Comparison of ENCODE assay signal across 32 cellular contexts in genomic region chr15:49985463-49985862, GRCh38.
"Had no signal": no experiment of that assay in that cellular context is flagged by ENCODE, and none has a peak within 500 bp of the region (broad histone marks: within the 10 kb centered on the region; RNA-seq: fewer than 3 reads in every experiment).

No MANE protein-coding gene starts in this region.

- H3K4me3 Mint-ChIP-seq: activated CD4-positive, alpha-beta memory T cell treated with anti-CD3 and anti-CD28 coated beads for 36 hours; activated CD4-positive, alpha-beta T cell treated with anti-CD3 and anti-CD28 coated beads for 36 hours; activated CD4-positive, alpha-beta T cell treated with anti-CD3 and anti-CD28 coated beads, Interleukin-2, amount 10 ng/mL, durations not matched to agents 24 days and 14 days; activated CD8-positive, alpha-beta memory T cell treated with anti-CD3 and anti-CD28 coated beads, Interleukin-2, amount 10 ng/mL, durations not matched to agents 7 days and 5 days; activated CD8-positive, alpha-beta T cell treated with anti-CD3 and anti-CD28 coated beads, Interleukin-2, amount 10 ng/mL, durations not matched to agents 7 days and 5 days; activated naive CD4-positive, alpha-beta T cell treated with anti-CD3 and anti-CD28 coated beads for 36 hours; activated naive CD4-positive, alpha-beta T cell treated with anti-CD3 and anti-CD28 coated beads, Interleukin-2, amount 50 U/mL, for 24 hours; activated naive CD8-positive, alpha-beta T cell treated with anti-CD3 and anti-CD28 coated beads for 36 hours; activated naive CD8-positive, alpha-beta T cell treated with anti-CD3 and anti-CD28 coated beads, Interleukin-2, amount 50 U/mL, for 24 hours; activated T-helper 1 cell treated with anti-CD3 and anti-CD28 coated beads, Interleukin-12 subunit alpha, Interleukin-12 subunit beta, Interleukin-2, Interleukin-4 antibody, amounts not matched to agents 30 ng/mL and 10 ng/mL and 1 ng/mL, durations not matched to agents 14 hours and 24 hours and 36 hours; effector memory CD8-positive, alpha-beta T cell had no signal

- DNase-seq: activated CD4-positive, alpha-beta memory T cell treated with anti-CD3 and anti-CD28 coated beads for 36 hours; activated CD4-positive, alpha-beta T cell treated with anti-CD3 and anti-CD28 coated beads for 36 hours; activated CD4-positive, CD25-positive, alpha-beta regulatory T cell; activated CD4-positive, CD25-positive, alpha-beta regulatory T cell treated with anti-CD3 and anti-CD28 coated beads, Interleukin-2, amount 50 U/mL, for 72 hours; activated CD8-positive, alpha-beta memory T cell treated with anti-CD3 and anti-CD28 coated beads, Interleukin-2, amount 10 ng/mL, durations not matched to agents 7 days and 5 days; activated CD8-positive, alpha-beta memory T cell treated with anti-CD3 and anti-CD28 coated beads, Interleukin-2, amount 50 U/mL, for 4 hours; activated CD8-positive, alpha-beta T cell treated with anti-CD3 and anti-CD28 coated beads, Interleukin-2, amount 10 ng/mL, durations not matched to agents 7 days and 5 days; activated effector memory CD4-positive, alpha-beta T cell treated with anti-CD3 and anti-CD28 coated beads, Interleukin-2, amount 50 U/mL, for 16 hours; activated naive CD4-positive, alpha-beta T cell treated with anti-CD3 and anti-CD28 coated beads for 36 hours; activated naive CD8-positive, alpha-beta T cell treated with anti-CD3 and anti-CD28 coated beads for 36 hours; activated naive CD8-positive, alpha-beta T cell treated with anti-CD3 and anti-CD28 coated beads, Interleukin-2, amount 50 U/mL, for 24 hours; activated T-cell treated with anti-CD3 and anti-CD28 coated beads, Interleukin-2, amount 50 U/mL, for 1 hour; activated T-cell treated with anti-CD3 and anti-CD28 coated beads, Interleukin-2, amount 50 U/mL, for 48 hours; adrenal gland; aorta; body of pancreas; caudate nucleus; cortex of kidney; dermis blood vessel endothelial cell; effector CD4-positive, alpha-beta T cell; effector memory CD8-positive, alpha-beta T cell; esophagus squamous epithelium; foreskin melanocyte; T-helper 2 cell had no signal

- H3K27ac ChIP-seq: adrenal gland, body of pancreas, epithelial cell of prostate, esophagus squamous epithelium, gastroesophageal sphincter had no signal

- H3K9me3 ChIP-seq: adrenal gland, body of pancreas, esophagus squamous epithelium, gastroesophageal sphincter had no signal

- H3K4me1 Mint-ChIP-seq: activated CD4-positive, alpha-beta T cell treated with anti-CD3 and anti-CD28 coated beads for 36 hours; activated naive CD4-positive, alpha-beta T cell treated with anti-CD3 and anti-CD28 coated beads, Interleukin-2, amount 50 U/mL, for 24 hours; activated naive CD8-positive, alpha-beta T cell treated with anti-CD3 and anti-CD28 coated beads for 36 hours; activated naive CD8-positive, alpha-beta T cell treated with anti-CD3 and anti-CD28 coated beads, Interleukin-2, amount 50 U/mL, for 24 hours had no signal

- H3K27ac Mint-ChIP-seq: activated CD4-positive, alpha-beta memory T cell treated with anti-CD3 and anti-CD28 coated beads for 36 hours; activated CD4-positive, alpha-beta T cell treated with anti-CD3 and anti-CD28 coated beads for 36 hours; activated CD4-positive, alpha-beta T cell treated with anti-CD3 and anti-CD28 coated beads, Interleukin-2, amount 10 ng/mL, durations not matched to agents 24 days and 14 days; activated CD8-positive, alpha-beta memory T cell treated with anti-CD3 and anti-CD28 coated beads, Interleukin-2, amount 10 ng/mL, durations not matched to agents 7 days and 5 days; activated CD8-positive, alpha-beta T cell treated with anti-CD3 and anti-CD28 coated beads, Interleukin-2, amount 10 ng/mL, durations not matched to agents 7 days and 5 days; activated naive CD4-positive, alpha-beta T cell treated with anti-CD3 and anti-CD28 coated beads for 36 hours; activated naive CD4-positive, alpha-beta T cell treated with anti-CD3 and anti-CD28 coated beads, Interleukin-2, amount 50 U/mL, for 24 hours; activated naive CD8-positive, alpha-beta T cell treated with anti-CD3 and anti-CD28 coated beads for 36 hours; activated naive CD8-positive, alpha-beta T cell treated with anti-CD3 and anti-CD28 coated beads, Interleukin-2, amount 50 U/mL, for 24 hours; activated T-helper 1 cell treated with anti-CD3 and anti-CD28 coated beads, Interleukin-12 subunit alpha, Interleukin-12 subunit beta, Interleukin-2, Interleukin-4 antibody, amounts not matched to agents 30 ng/mL and 10 ng/mL and 1 ng/mL, durations not matched to agents 14 hours and 24 hours and 36 hours; activated T-helper 2 cell treated with anti-CD3 and anti-CD28 coated beads, Interferon-gamma antibody, Interleukin-2, Interleukin-4, amounts not matched to agents 10 μg/mL and 5 μg/mL and 100 μg/mL, durations not matched to agents 14 hours and 24 hours and 36 hours; effector memory CD8-positive, alpha-beta T cell had no signal

- H3K36me3 Mint-ChIP-seq: activated CD4-positive, alpha-beta memory T cell treated with anti-CD3 and anti-CD28 coated beads for 36 hours; activated naive CD4-positive, alpha-beta T cell treated with anti-CD3 and anti-CD28 coated beads, Interleukin-2, amount 50 U/mL, for 24 hours; activated naive CD8-positive, alpha-beta T cell treated with anti-CD3 and anti-CD28 coated beads for 36 hours had no signal

- H3K27me3 Mint-ChIP-seq: activated CD4-positive, alpha-beta memory T cell treated with anti-CD3 and anti-CD28 coated beads for 36 hours; activated CD4-positive, alpha-beta T cell treated with anti-CD3 and anti-CD28 coated beads for 36 hours; activated CD4-positive, alpha-beta T cell treated with anti-CD3 and anti-CD28 coated beads, Interleukin-2, amount 10 ng/mL, durations not matched to agents 24 days and 14 days; activated CD8-positive, alpha-beta memory T cell treated with anti-CD3 and anti-CD28 coated beads, Interleukin-2, amount 10 ng/mL, durations not matched to agents 7 days and 5 days; activated naive CD8-positive, alpha-beta T cell treated with anti-CD3 and anti-CD28 coated beads, Interleukin-2, amount 50 U/mL, for 24 hours; effector memory CD8-positive, alpha-beta T cell had no signal

- H3K27me3 ChIP-seq: adrenal gland, body of pancreas, esophagus squamous epithelium, gastroesophageal sphincter had no signal

- H3K9me3 Mint-ChIP-seq: activated CD4-positive, alpha-beta memory T cell treated with anti-CD3 and anti-CD28 coated beads for 36 hours; activated naive CD4-positive, alpha-beta T cell treated with anti-CD3 and anti-CD28 coated beads for 36 hours; activated naive CD4-positive, alpha-beta T cell treated with anti-CD3 and anti-CD28 coated beads, Interleukin-2, amount 50 U/mL, for 24 hours; activated naive CD8-positive, alpha-beta T cell treated with anti-CD3 and anti-CD28 coated beads for 36 hours; activated naive CD8-positive, alpha-beta T cell treated with anti-CD3 and anti-CD28 coated beads, Interleukin-2, amount 50 U/mL, for 24 hours; activated T-helper 1 cell treated with anti-CD3 and anti-CD28 coated beads, Interleukin-12 subunit alpha, Interleukin-12 subunit beta, Interleukin-2, Interleukin-4 antibody, amounts not matched to agents 30 ng/mL and 10 ng/mL and 1 ng/mL, durations not matched to agents 14 hours and 24 hours and 36 hours; activated T-helper 2 cell treated with anti-CD3 and anti-CD28 coated beads, Interferon-gamma antibody, Interleukin-2, Interleukin-4, amounts not matched to agents 10 μg/mL and 5 μg/mL and 100 μg/mL, durations not matched to agents 14 hours and 24 hours and 36 hours; effector memory CD8-positive, alpha-beta T cell had no signal

- H3K4me1 ChIP-seq: adrenal gland had no signal

- ATAC-seq: activated CD4-positive, alpha-beta T cell treated with anti-CD3 and anti-CD28 coated beads for 36 hours; activated CD8-positive, alpha-beta memory T cell treated with anti-CD3 and anti-CD28 coated beads, Interleukin-2, amount 10 ng/mL, durations not matched to agents 7 days and 5 days; activated CD8-positive, alpha-beta T cell treated with anti-CD3 and anti-CD28 coated beads, Interleukin-2, amount 10 ng/mL, durations not matched to agents 7 days and 5 days; activated naive CD8-positive, alpha-beta T cell treated with anti-CD3 and anti-CD28 coated beads, Interleukin-2, amount 50 U/mL, for 24 hours; body of pancreas; effector memory CD8-positive, alpha-beta T cell; gastroesophageal sphincter had no signal

- FAIRE-seq: colon, endothelial cell of umbilical vein had no signal

- H3K36me3 ChIP-seq: adrenal gland, esophagus squamous epithelium, gastroesophageal sphincter had no signal

- H3K4me3 ChIP-seq: adrenal gland, body of pancreas, esophagus squamous epithelium, gastroesophageal sphincter had no signal
